22 cellular contexts compared by ENCODE assay signal in genomic region chr3:152609891-152610290, GRCh38.
"Had no signal": no experiment of that assay in that cellular context is flagged by ENCODE, and none has a peak within 500 bp of the region (broad histone marks: within the 10 kb centered on the region; RNA-seq: fewer than 3 reads in every experiment).

No MANE protein-coding gene starts in this region.

- H3K27ac Mint-ChIP-seq: endodermal cell; naive B cell; stimulated activated effector memory CD8-positive, alpha-beta T cell treated with anti-CD3 and anti-CD28 coated beads, Interleukin-12 subunit alpha, Interleukin-12 subunit beta, amount 100 ng/mL, for 72 hours; type B pancreatic cell had no signal

- H3K4me1 Mint-ChIP-seq: endodermal cell; naive B cell; stimulated activated effector memory CD8-positive, alpha-beta T cell treated with anti-CD3 and anti-CD28 coated beads, Interleukin-12 subunit alpha, Interleukin-12 subunit beta, amount 100 ng/mL, for 72 hours had no signal

- H3K4me3 ChIP-seq: coronary artery, lung, prostate gland, right lobe of liver, suprapubic skin, thyroid gland had no signal

- ATAC-seq: foreskin keratinocyte; left colon; left ventricle myocardium superior; right lobe of liver; stimulated activated effector memory CD8-positive, alpha-beta T cell treated with anti-CD3 and anti-CD28 coated beads, Interleukin-12 subunit alpha, Interleukin-12 subunit beta, amount 100 ng/mL, for 72 hours; stimulated activated naive CD8-positive, alpha-beta T cell treated with anti-CD3 and anti-CD28 coated beads, Interleukin-15, Interleukin-2, amounts not matched to agents 100 U/mL and 50 U/mL, for 24 hours had no signal

- H3K79me2 ChIP-seq: parathyroid adenoma had no signal

- H3K27me3 Mint-ChIP-seq: type B pancreatic cell had no signal

- DNase-seq: effector CD4-positive, alpha-beta T cell; endodermal cell; erythroblast; foreskin keratinocyte; left colon; left ventricle myocardium superior; mesenchymal stem cell; naive B cell; occipital lobe; right lobe of liver; stimulated activated CD4-positive, alpha-beta T cell treated with anti-CD3 and anti-CD28 coated beads, Interleukin-4, amount 100 ng/mL, for 1 hour; stimulated activated CD8-positive, alpha-beta memory T cell treated with anti-CD3 and anti-CD28 coated beads, Interleukin-4, amount 100 ng/mL, for 48 hours; stimulated activated naive CD8-positive, alpha-beta T cell treated with anti-CD3 and anti-CD28 coated beads, Interleukin-15, Interleukin-2, amounts not matched to agents 100 U/mL and 50 U/mL, for 24 hours had no signal

- H3K9ac ChIP-seq: parathyroid adenoma had no signal

- H3K4me1 ChIP-seq: foreskin keratinocyte, parathyroid adenoma, prostate gland, right lobe of liver, suprapubic skin had no signal

- H3K27me3 ChIP-seq: foreskin keratinocyte, right lobe of liver, suprapubic skin, thyroid gland had no signal

- H3K36me3 ChIP-seq: prostate gland, right lobe of liver, suprapubic skin, thyroid gland had no signal

- H3K9me3 ChIP-seq: prostate gland, right lobe of liver, suprapubic skin, thyroid gland had no signal

- H3K27ac ChIP-seq: coronary artery, foreskin keratinocyte, parathyroid adenoma, prostate gland, right lobe of liver, suprapubic skin, thyroid gland had no signal

- H3K4me3 Mint-ChIP-seq: endodermal cell; naive B cell; nephron; stimulated activated effector memory CD8-positive, alpha-beta T cell treated with anti-CD3 and anti-CD28 coated beads, Interleukin-12 subunit alpha, Interleukin-12 subunit beta, amount 100 ng/mL, for 72 hours; type B pancreatic cell had no signal

- H3K36me3 Mint-ChIP-seq: stimulated activated effector memory CD8-positive, alpha-beta T cell treated with anti-CD3 and anti-CD28 coated beads, Interleukin-12 subunit alpha, Interleukin-12 subunit beta, amount 100 ng/mL, for 72 hours; type B pancreatic cell had no signal
